In genomic region chr2:31258351-31258750, GRCh38 we compare ENCODE assay signal across 17 cellular contexts. TPM values are rescaled to one million over a fixed set of nuclear protein-coding genes. Genes with fewer than 3 reads are reported as not detected.
A peak's percentile ranks its signal among the peaks of the same experiment; 100 is the strongest.
DNase-seq lines count a peak whose midpoint lies in the region; ATAC-seq lines count a peak whose summit lies in the region.
"Had no signal": no experiment of that assay in that cellular context is flagged by ENCODE, and none has a peak within 500 bp of the region (broad histone marks: within the 10 kb centered on the region; RNA-seq: fewer than 3 reads in every experiment).

No MANE protein-coding gene starts in this region.

- H3K4me1 Mint-ChIP-seq in activated CD8-positive, alpha-beta memory T cell treated with anti-CD3 and anti-CD28 coated beads, Interleukin-2, amount 10 ng/mL, durations not matched to agents 7 days and 5 days: peaks cover 2% of the 10 kb centered on the region
- peaks cover 49 to 60% of the 10 kb centered on the region in 2 donors for H3K4me1 Mint-ChIP-seq in stimulated activated naive B cell treated with anti-CD40 and anti-IgM and Interleukin-4, amounts not matched to agents 10 μg/mL and 1 μg/mL and 100 μg/mL, for 72 hours
- no peaks in the 10 kb centered on the region for H3K4me1 Mint-ChIP-seq in natural killer cell treated with Interleukin-12 subunit alpha and Interleukin-12 subunit beta and Interleukin-15 and Interleukin-18, amount 100 ng/mL, for 72 hours (ENCODE audit: low read depth in 2 of 2)

- no peak for DNase-seq in activated CD8-positive, alpha-beta memory T cell treated with anti-CD3 and anti-CD28 coated beads, Interleukin-2, amount 10 ng/mL, durations not matched to agents 7 days and 5 days
- DNase-seq in activated CD8-positive, alpha-beta memory T cell treated with anti-CD3 and anti-CD28 coated beads for 24 hours: no peak
- peak; percentile 21 for DNase-seq in stimulated activated naive B cell treated with anti-CD40 and anti-IgM and Interleukin-4, amounts not matched to agents 10 μg/mL and 1 μg/mL and 100 μg/mL, for 72 hours
- DNase-seq in NCI-H524 treated with DMSO at 0.1 percent for 48 hours (lab: John Stamatoyannopoulos, UW): no peak
- DNase-seq in ecto neural progenitor cell (ENCODE audit: low spot score): no peak
- no peak for DNase-seq in natural killer cell treated with Interleukin-12 subunit alpha and Interleukin-12 subunit beta and Interleukin-15 and Interleukin-18, amount 100 ng/mL, for 72 hours (ENCODE audit: low spot score)
- DNase-seq: activated CD4-positive, alpha-beta T cell treated with anti-CD3 and anti-CD28 coated beads, Interleukin-2, amount 50 U/mL, for 4 hours; activated naive CD4-positive, alpha-beta T cell; central memory CD4-positive, alpha-beta T cell; GOT3; NCI-H2171 treated with DMSO at 0.1 percent for 48 hours; PC-9 had no signal

- H3K36me3 Mint-ChIP-seq in activated CD8-positive, alpha-beta memory T cell treated with anti-CD3 and anti-CD28 coated beads, Interleukin-2, amount 10 ng/mL, durations not matched to agents 7 days and 5 days: no peaks in the 10 kb centered on the region
- peaks cover 13 to 16% of the 10 kb centered on the region in 2 donors for H3K36me3 Mint-ChIP-seq in stimulated activated naive B cell treated with anti-CD40 and anti-IgM and Interleukin-4, amounts not matched to agents 10 μg/mL and 1 μg/mL and 100 μg/mL, for 72 hours
- H3K36me3 Mint-ChIP-seq in natural killer cell treated with Interleukin-12 subunit alpha and Interleukin-12 subunit beta and Interleukin-15 and Interleukin-18, amount 100 ng/mL, for 72 hours: no peaks in the 10 kb centered on the region

- H3K9me3 Mint-ChIP-seq in activated CD8-positive, alpha-beta memory T cell treated with anti-CD3 and anti-CD28 coated beads, Interleukin-2, amount 10 ng/mL, durations not matched to agents 7 days and 5 days (ENCODE audit: low read depth): no peaks in the 10 kb centered on the region
- no peaks in the 10 kb centered on the region for H3K9me3 Mint-ChIP-seq in stimulated activated naive B cell treated with anti-CD40 and anti-IgM and Interleukin-4, amounts not matched to agents 10 μg/mL and 1 μg/mL and 100 μg/mL, for 72 hours
- H3K9me3 Mint-ChIP-seq in natural killer cell treated with Interleukin-12 subunit alpha and Interleukin-12 subunit beta and Interleukin-15 and Interleukin-18, amount 100 ng/mL, for 72 hours: no peaks in the 10 kb centered on the region
- H3K9me3 Mint-ChIP-seq: nephron; T-helper 1 cell treated with Interleukin-12 subunit alpha and Interleukin-12 subunit beta and Interleukin-4 antibody, amounts not matched to agents 30 μg/mL and 1 μg/mL, for 36 hours had no signal

- ATAC-seq in activated CD8-positive, alpha-beta memory T cell treated with anti-CD3 and anti-CD28 coated beads, Interleukin-2, amount 10 ng/mL, durations not matched to agents 7 days and 5 days: no peak
- ATAC-seq in GM21737 (IDR thresholded peaks at IDR 0.05; ENCODE audit: unreplicated experiment) (peak; percentile 47), HG03342 (IDR thresholded peaks at IDR 0.05; ENCODE audit: unreplicated experiment) (peak; percentile 58)
- peak; percentile 59 to 66 for ATAC-seq in stimulated activated naive B cell treated with anti-CD40 and anti-IgM and Interleukin-4, amounts not matched to agents 10 μg/mL and 1 μg/mL and 100 μg/mL, for 72 hours (replicated peaks)
- no peak for ATAC-seq in natural killer cell treated with Interleukin-12 subunit alpha and Interleukin-12 subunit beta and Interleukin-15 and Interleukin-18, amount 100 ng/mL, for 72 hours
- ATAC-seq: left lobe of liver had no signal

- H3K27ac Mint-ChIP-seq in activated CD8-positive, alpha-beta memory T cell treated with anti-CD3 and anti-CD28 coated beads, Interleukin-2, amount 10 ng/mL, durations not matched to agents 7 days and 5 days: peak overlapping the region; percentile 10
- no peak overlapping the region for H3K27ac Mint-ChIP-seq in stimulated activated naive B cell treated with anti-CD40 and anti-IgM and Interleukin-4, amounts not matched to agents 10 μg/mL and 1 μg/mL and 100 μg/mL, for 72 hours
- no peak overlapping the region for H3K27ac Mint-ChIP-seq in natural killer cell treated with Interleukin-12 subunit alpha and Interleukin-12 subunit beta and Interleukin-15 and Interleukin-18, amount 100 ng/mL, for 72 hours
- H3K27ac Mint-ChIP-seq: nephron; T-helper 1 cell treated with Interleukin-12 subunit alpha and Interleukin-12 subunit beta and Interleukin-4 antibody, amounts not matched to agents 30 μg/mL and 1 μg/mL, for 36 hours had no signal

- H3K4me3 Mint-ChIP-seq in activated CD8-positive, alpha-beta memory T cell treated with anti-CD3 and anti-CD28 coated beads, Interleukin-2, amount 10 ng/mL, durations not matched to agents 7 days and 5 days: no peak overlapping the region
- peak overlapping the region; percentile 55 to 70 for H3K4me3 Mint-ChIP-seq in stimulated activated naive B cell treated with anti-CD40 and anti-IgM and Interleukin-4, amounts not matched to agents 10 μg/mL and 1 μg/mL and 100 μg/mL, for 72 hours
- H3K4me3 Mint-ChIP-seq in natural killer cell treated with Interleukin-12 subunit alpha and Interleukin-12 subunit beta and Interleukin-15 and Interleukin-18, amount 100 ng/mL, for 72 hours: no peak overlapping the region
- H3K4me3 Mint-ChIP-seq: nephron; T-helper 1 cell treated with Interleukin-12 subunit alpha and Interleukin-12 subunit beta and Interleukin-4 antibody, amounts not matched to agents 30 μg/mL and 1 μg/mL, for 36 hours had no signal

- H3K27me3 Mint-ChIP-seq in activated CD8-positive, alpha-beta memory T cell treated with anti-CD3 and anti-CD28 coated beads, Interleukin-2, amount 10 ng/mL, durations not matched to agents 7 days and 5 days: no peaks in the 10 kb centered on the region
- H3K27me3 Mint-ChIP-seq in stimulated activated naive B cell treated with anti-CD40 and anti-IgM and Interleukin-4, amounts not matched to agents 10 μg/mL and 1 μg/mL and 100 μg/mL, for 72 hours: no peaks in the 10 kb centered on the region
- H3K27me3 Mint-ChIP-seq in natural killer cell treated with Interleukin-12 subunit alpha and Interleukin-12 subunit beta and Interleukin-15 and Interleukin-18, amount 100 ng/mL, for 72 hours: no peaks in the 10 kb centered on the region

- CTCF ChIA-PET in activated CD8-positive, alpha-beta memory T cell treated with anti-CD3 and anti-CD28 coated beads, Interleukin-2, amount 10 ng/mL, durations not matched to agents 7 days and 5 days (lab: Charles Lee): interaction anchor here (0.6 kb wide), 1 partner anchor 396 kb away, joined by 3 read pairs; no protein-coding TSS in a partner anchor

RNA-seq across cellular contexts. Expression of gene EHD3, which starts 24.4 kb away (rescaled TPM):
- 1 to 10 TPM in 1 of 2 experiments, under 1 TPM in 1; 0.41 to 1.1 TPM for total RNA-seq in activated CD8-positive, alpha-beta memory T cell treated with anti-CD3 and anti-CD28 coated beads, Interleukin-2, amount 10 ng/mL, durations not matched to agents 7 days and 5 days
- total RNA-seq in natural killer cell treated with Interleukin-12 subunit alpha and Interleukin-12 subunit beta and Interleukin-15 and Interleukin-18, amount 100 ng/mL, for 72 hours: 1 to 10 TPM; 1.7 to 2.9 TPM

RNA-seq across cellular contexts. Expression of gene CAPN14, which starts 41.0 kb away (rescaled TPM):
- total RNA-seq in activated CD8-positive, alpha-beta memory T cell treated with anti-CD3 and anti-CD28 coated beads, Interleukin-2, amount 10 ng/mL, durations not matched to agents 7 days and 5 days: under 1 TPM; 0.26 to 0.33 TPM
- total RNA-seq in natural killer cell treated with Interleukin-12 subunit alpha and Interleukin-12 subunit beta and Interleukin-15 and Interleukin-18, amount 100 ng/mL, for 72 hours: 1 to 10 TPM in 1 of 2 donors, under 1 TPM in 1; 0.43 to 1.2 TPM
- total RNA-seq: left lobe of liver had no signal

Comparison
In these comparisons a context has a peak if more than half of its experiments do, and no peak if none do; other contexts are left out.
1. ATAC-seq: peak in GM21737 (single experiment), HG03342 (single experiment) and stimulated activated naive B cell treated with anti-CD40 and anti-IgM and Interleukin-4, amounts not matched to agents 10 μg/mL and 1 μg/mL and 100 μg/mL, for 72 hours (2 of 2); none in activated CD8-positive, alpha-beta memory T cell treated with anti-CD3 and anti-CD28 coated beads, Interleukin-2, amount 10 ng/mL, durations not matched to agents 7 days and 5 days (single experiment) and natural killer cell treated with Interleukin-12 subunit alpha and Interleukin-12 subunit beta and Interleukin-15 and Interleukin-18, amount 100 ng/mL, for 72 hours (0 of 2).
2. H3K4me3 Mint-ChIP-seq: peak in stimulated activated naive B cell treated with anti-CD40 and anti-IgM and Interleukin-4, amounts not matched to agents 10 μg/mL and 1 μg/mL and 100 μg/mL, for 72 hours (2 of 2); none in activated CD8-positive, alpha-beta memory T cell treated with anti-CD3 and anti-CD28 coated beads, Interleukin-2, amount 10 ng/mL, durations not matched to agents 7 days and 5 days (single experiment) and natural killer cell treated with Interleukin-12 subunit alpha and Interleukin-12 subunit beta and Interleukin-15 and Interleukin-18, amount 100 ng/mL, for 72 hours (single experiment).